Comparison of ENCODE assay signal across 38 cellular contexts in genomic region chr1:180802849-180803248, GRCh38.
"Had no signal": no experiment of that assay in that cellular context is flagged by ENCODE, and none has a peak within 500 bp of the region (broad histone marks: within the 10 kb centered on the region; RNA-seq: fewer than 3 reads in every experiment).

No MANE protein-coding gene starts in this region.

- ATAC-seq: activated naive CD4-positive, alpha-beta T cell treated with anti-CD3 and anti-CD28 coated beads, Interleukin-2, amount 50 U/mL, for 72 hours; activated T-cell treated with anti-CD3 and anti-CD28 coated beads, Interleukin-2, amount 50 U/mL, for 4 hours; activated T-cell treated with anti-CD3 and anti-CD28 coated beads, Interleukin-2, amount 50 U/mL, for 72 hours; activated T-helper 17 cell treated with anti-CD3 and anti-CD28 coated beads, Interleukin-2, amount 50 U/mL, for 72 hours; body of pancreas had no signal

- DNase-seq: activated effector memory CD4-positive, alpha-beta T cell treated with anti-CD3 and anti-CD28 coated beads, Interleukin-2, amount 50 U/mL, for 16 hours; activated effector memory CD4-positive, alpha-beta T cell treated with Interleukin-2 at 50 U/mL for 16 hours; activated gamma-delta T cell; activated gamma-delta T cell treated with Interleukin-2 at 50 U/mL for 16 hours; activated naive CD4-positive, alpha-beta T cell; activated naive CD4-positive, alpha-beta T cell treated with anti-CD3 and anti-CD28 coated beads for 36 hours; activated naive CD4-positive, alpha-beta T cell treated with anti-CD3 and anti-CD28 coated beads, Interleukin-2, amount 10 ng/mL, durations not matched to agents 7 days and 5 days; activated naive CD4-positive, alpha-beta T cell treated with anti-CD3 and anti-CD28 coated beads, Interleukin-2, amount 50 U/mL, for 16 hours; activated naive CD4-positive, alpha-beta T cell treated with Interleukin-2 at 50 U/mL for 16 hours; activated naive CD8-positive, alpha-beta T cell treated with anti-CD3 and anti-CD28 coated beads, Interleukin-2, amount 10 ng/mL, durations not matched to agents 7 days and 5 days; activated T-cell treated with anti-CD3 and anti-CD28 coated beads for 4 hours; activated T-cell treated with anti-CD3 and anti-CD28 coated beads, Interleukin-2, amount 50 U/mL, for 1 hour; activated T-cell treated with anti-CD3 and anti-CD28 coated beads, Interleukin-2, amount 50 U/mL, for 24 hours; activated T-cell treated with anti-CD3 and anti-CD28 coated beads, Interleukin-2, amount 50 U/mL, for 4 hours; activated T-cell treated with anti-CD3 and anti-CD28 coated beads, Interleukin-2, amount 50 U/mL, for 48 hours; activated T-cell treated with anti-CD3 and anti-CD28 coated beads, Interleukin-2, amount 50 U/mL, for 72 hours; adrenal gland; amniotic stem cell; amygdala; anterior cingulate cortex; body of pancreas; brain microvascular endothelial cell; caudate nucleus; central memory CD4-positive, alpha-beta T cell; cerebellar nuclear complex had no signal

- H3K4me1 Mint-ChIP-seq: activated naive CD4-positive, alpha-beta T cell treated with anti-CD3 and anti-CD28 coated beads, Interleukin-2, amount 50 U/mL, for 24 hours; activated T-helper 17 cell treated with anti-CD3 and anti-CD28 coated beads, Interleukin-2, amount 50 U/mL, for 72 hours; central memory CD8-positive, alpha-beta T cell had no signal

- H3K9me3 Mint-ChIP-seq: activated naive CD4-positive, alpha-beta T cell treated with anti-CD3 and anti-CD28 coated beads for 36 hours; activated naive CD4-positive, alpha-beta T cell treated with anti-CD3 and anti-CD28 coated beads, Interleukin-2, amount 10 ng/mL, durations not matched to agents 7 days and 5 days; activated naive CD4-positive, alpha-beta T cell treated with anti-CD3 and anti-CD28 coated beads, Interleukin-2, amount 50 U/mL, for 24 hours; activated naive CD4-positive, alpha-beta T cell treated with anti-CD3 and anti-CD28 coated beads, Interleukin-2, amount 50 U/mL, for 72 hours; activated naive CD8-positive, alpha-beta T cell treated with anti-CD3 and anti-CD28 coated beads, Interleukin-2, amount 10 ng/mL, durations not matched to agents 7 days and 5 days; activated T-cell treated with anti-CD3 and anti-CD28 coated beads, Interleukin-2, amount 50 U/mL, for 24 hours; activated T-cell treated with anti-CD3 and anti-CD28 coated beads, Interleukin-2, amount 50 U/mL, for 4 hours; activated T-cell treated with anti-CD3 and anti-CD28 coated beads, Interleukin-2, amount 50 U/mL, for 72 hours; activated T-helper 1 cell treated with anti-CD3 and anti-CD28 coated beads, Interleukin-12 subunit alpha, Interleukin-12 subunit beta, Interleukin-2, Interleukin-4 antibody, amounts not matched to agents 30 ng/mL and 10 ng/mL and 1 ng/mL, durations not matched to agents 14 hours and 24 hours and 36 hours; activated T-helper 17 cell treated with anti-CD3 and anti-CD28 coated beads, Interleukin-2, amount 50 U/mL, for 72 hours; activated T-helper 2 cell treated with anti-CD3 and anti-CD28 coated beads, Interferon-gamma antibody, Interleukin-2, Interleukin-4, amounts not matched to agents 10 μg/mL and 5 μg/mL and 100 μg/mL, durations not matched to agents 14 hours and 24 hours and 36 hours; central memory CD8-positive, alpha-beta T cell had no signal

- H3K27me3 Mint-ChIP-seq: activated naive CD4-positive, alpha-beta T cell treated with anti-CD3 and anti-CD28 coated beads, Interleukin-2, amount 10 ng/mL, durations not matched to agents 7 days and 5 days; activated naive CD4-positive, alpha-beta T cell treated with anti-CD3 and anti-CD28 coated beads, Interleukin-2, amount 50 U/mL, for 24 hours; activated naive CD8-positive, alpha-beta T cell; activated naive CD8-positive, alpha-beta T cell treated with anti-CD3 and anti-CD28 coated beads, Interleukin-2, amount 10 ng/mL, durations not matched to agents 7 days and 5 days; activated T-cell treated with anti-CD3 and anti-CD28 coated beads, Interleukin-2, amount 50 U/mL, for 24 hours; activated T-helper 17 cell treated with anti-CD3 and anti-CD28 coated beads, Interleukin-2, amount 50 U/mL, for 72 hours; brain; central memory CD8-positive, alpha-beta T cell had no signal

- H3K27ac Mint-ChIP-seq: activated naive CD4-positive, alpha-beta T cell treated with anti-CD3 and anti-CD28 coated beads for 36 hours; activated naive CD4-positive, alpha-beta T cell treated with anti-CD3 and anti-CD28 coated beads, Interleukin-2, amount 10 ng/mL, durations not matched to agents 7 days and 5 days; activated naive CD4-positive, alpha-beta T cell treated with anti-CD3 and anti-CD28 coated beads, Interleukin-2, amount 50 U/mL, for 24 hours; activated naive CD4-positive, alpha-beta T cell treated with anti-CD3 and anti-CD28 coated beads, Interleukin-2, amount 50 U/mL, for 72 hours; activated naive CD8-positive, alpha-beta T cell; activated naive CD8-positive, alpha-beta T cell treated with anti-CD3 and anti-CD28 coated beads, Interleukin-2, amount 10 ng/mL, durations not matched to agents 7 days and 5 days; activated T-cell treated with anti-CD3 and anti-CD28 coated beads, Interleukin-2, amount 50 U/mL, for 24 hours; activated T-cell treated with anti-CD3 and anti-CD28 coated beads, Interleukin-2, amount 50 U/mL, for 72 hours; activated T-helper 1 cell treated with anti-CD3 and anti-CD28 coated beads, Interleukin-12 subunit alpha, Interleukin-12 subunit beta, Interleukin-2, Interleukin-4 antibody, amounts not matched to agents 30 ng/mL and 10 ng/mL and 1 ng/mL, durations not matched to agents 14 hours and 24 hours and 36 hours; activated T-helper 17 cell treated with anti-CD3 and anti-CD28 coated beads, Interleukin-2, amount 50 U/mL, for 72 hours; activated T-helper 2 cell treated with anti-CD3 and anti-CD28 coated beads, Interferon-gamma antibody, Interleukin-2, Interleukin-4, amounts not matched to agents 10 μg/mL and 5 μg/mL and 100 μg/mL, durations not matched to agents 14 hours and 24 hours and 36 hours had no signal

- H3K4me1 ChIP-seq: ascending aorta, body of pancreas, breast epithelium had no signal

- H3K27ac ChIP-seq: adrenal gland, ascending aorta, body of pancreas, brain microvascular endothelial cell, breast epithelium, cardiac muscle cell had no signal

- H3K4me3 Mint-ChIP-seq: activated naive CD4-positive, alpha-beta T cell treated with anti-CD3 and anti-CD28 coated beads for 36 hours; activated naive CD4-positive, alpha-beta T cell treated with anti-CD3 and anti-CD28 coated beads, Interleukin-2, amount 10 ng/mL, durations not matched to agents 7 days and 5 days; activated naive CD4-positive, alpha-beta T cell treated with anti-CD3 and anti-CD28 coated beads, Interleukin-2, amount 50 U/mL, for 24 hours; activated naive CD8-positive, alpha-beta T cell; activated naive CD8-positive, alpha-beta T cell treated with anti-CD3 and anti-CD28 coated beads, Interleukin-2, amount 10 ng/mL, durations not matched to agents 7 days and 5 days; activated T-cell treated with anti-CD3 and anti-CD28 coated beads, Interleukin-2, amount 50 U/mL, for 24 hours; activated T-cell treated with anti-CD3 and anti-CD28 coated beads, Interleukin-2, amount 50 U/mL, for 4 hours; activated T-cell treated with anti-CD3 and anti-CD28 coated beads, Interleukin-2, amount 50 U/mL, for 72 hours; activated T-helper 1 cell treated with anti-CD3 and anti-CD28 coated beads, Interleukin-12 subunit alpha, Interleukin-12 subunit beta, Interleukin-2, Interleukin-4 antibody, amounts not matched to agents 30 ng/mL and 10 ng/mL and 1 ng/mL, durations not matched to agents 14 hours and 24 hours and 36 hours; activated T-helper 17 cell treated with anti-CD3 and anti-CD28 coated beads, Interleukin-2, amount 50 U/mL, for 72 hours; brain; central memory CD8-positive, alpha-beta T cell had no signal

- H3K9me3 ChIP-seq: adrenal gland, ascending aorta, body of pancreas, breast epithelium had no signal

- H3K36me3 ChIP-seq: adrenal gland, brain microvascular endothelial cell, breast epithelium had no signal

- H3K36me3 Mint-ChIP-seq: activated naive CD4-positive, alpha-beta T cell treated with anti-CD3 and anti-CD28 coated beads, Interleukin-2, amount 50 U/mL, for 72 hours had no signal

- H3K27me3 ChIP-seq: adrenal gland, ascending aorta, body of pancreas, brain microvascular endothelial cell, breast epithelium, cardiac muscle cell had no signal

- H3K4me3 ChIP-seq: adrenal gland, ascending aorta, body of pancreas, breast epithelium, cardiac muscle cell had no signal

- FAIRE-seq: astrocyte, bronchial epithelial cell had no signal
